Comparison of ENCODE assay signal across 1 cellular context in the genomic region with DNA sequence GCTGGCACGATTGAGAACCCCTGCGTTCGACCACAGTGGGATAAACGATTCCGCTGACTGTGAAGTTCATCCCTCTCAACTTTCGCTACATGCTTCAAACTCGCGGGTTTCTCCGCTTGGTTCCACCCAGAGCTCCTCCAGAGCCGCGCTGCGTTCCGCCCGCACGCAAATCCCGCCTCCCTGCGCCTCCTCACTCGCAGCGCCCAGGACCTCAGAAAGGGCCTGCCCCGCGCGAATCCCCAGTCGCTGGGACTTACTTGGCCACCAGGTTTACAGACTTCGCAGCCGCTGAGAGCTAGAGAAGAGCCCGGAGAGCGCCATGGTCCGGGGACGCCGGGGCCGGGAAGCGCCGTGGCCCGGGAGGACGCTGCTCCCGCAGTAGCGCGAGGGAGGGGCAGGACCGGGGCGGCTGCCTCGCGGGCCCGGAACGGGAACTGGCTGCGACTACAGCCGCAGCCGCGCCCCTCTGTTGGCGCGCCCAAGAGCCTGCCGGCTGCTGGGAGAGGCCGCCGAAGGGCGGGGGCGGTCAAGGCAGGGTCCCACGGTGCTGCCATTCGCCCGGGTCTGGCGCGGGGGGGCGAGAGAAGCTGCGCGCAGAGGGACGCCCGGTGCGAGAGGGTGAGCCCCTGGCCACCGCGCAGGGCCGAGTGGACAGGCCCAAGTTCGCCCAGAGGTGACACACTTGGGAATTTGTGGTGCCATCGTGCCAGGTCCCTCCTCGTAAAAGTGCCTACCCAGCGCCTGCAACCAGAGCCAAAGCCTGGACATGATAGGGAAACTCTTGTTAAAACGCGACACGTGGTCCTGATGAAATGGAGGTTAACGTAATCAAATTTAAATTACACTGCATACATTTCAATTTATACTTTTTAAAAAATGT.
TF ChIP-seq lines count a peak whose summit lies in the region.

A gene with protein sequence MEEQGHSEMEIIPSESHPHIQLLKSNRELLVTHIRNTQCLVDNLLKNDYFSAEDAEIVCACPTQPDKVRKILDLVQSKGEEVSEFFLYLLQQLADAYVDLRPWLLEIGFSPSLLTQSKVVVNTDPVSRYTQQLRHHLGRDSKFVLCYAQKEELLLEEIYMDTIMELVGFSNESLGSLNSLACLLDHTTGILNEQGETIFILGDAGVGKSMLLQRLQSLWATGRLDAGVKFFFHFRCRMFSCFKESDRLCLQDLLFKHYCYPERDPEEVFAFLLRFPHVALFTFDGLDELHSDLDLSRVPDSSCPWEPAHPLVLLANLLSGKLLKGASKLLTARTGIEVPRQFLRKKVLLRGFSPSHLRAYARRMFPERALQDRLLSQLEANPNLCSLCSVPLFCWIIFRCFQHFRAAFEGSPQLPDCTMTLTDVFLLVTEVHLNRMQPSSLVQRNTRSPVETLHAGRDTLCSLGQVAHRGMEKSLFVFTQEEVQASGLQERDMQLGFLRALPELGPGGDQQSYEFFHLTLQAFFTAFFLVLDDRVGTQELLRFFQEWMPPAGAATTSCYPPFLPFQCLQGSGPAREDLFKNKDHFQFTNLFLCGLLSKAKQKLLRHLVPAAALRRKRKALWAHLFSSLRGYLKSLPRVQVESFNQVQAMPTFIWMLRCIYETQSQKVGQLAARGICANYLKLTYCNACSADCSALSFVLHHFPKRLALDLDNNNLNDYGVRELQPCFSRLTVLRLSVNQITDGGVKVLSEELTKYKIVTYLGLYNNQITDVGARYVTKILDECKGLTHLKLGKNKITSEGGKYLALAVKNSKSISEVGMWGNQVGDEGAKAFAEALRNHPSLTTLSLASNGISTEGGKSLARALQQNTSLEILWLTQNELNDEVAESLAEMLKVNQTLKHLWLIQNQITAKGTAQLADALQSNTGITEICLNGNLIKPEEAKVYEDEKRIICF (minus strand): TSS at position 436 of the 880 bp plus-strand sequence. CDS start 21,863 bp downstream, outside the sequence.

TF ChIP-seq in HepG2, 621 proteins besides CTCF, POLR2A, EP300 and RAD21 (continued from another document and continues in another):
- TF ChIP-seq, protein P1, sequence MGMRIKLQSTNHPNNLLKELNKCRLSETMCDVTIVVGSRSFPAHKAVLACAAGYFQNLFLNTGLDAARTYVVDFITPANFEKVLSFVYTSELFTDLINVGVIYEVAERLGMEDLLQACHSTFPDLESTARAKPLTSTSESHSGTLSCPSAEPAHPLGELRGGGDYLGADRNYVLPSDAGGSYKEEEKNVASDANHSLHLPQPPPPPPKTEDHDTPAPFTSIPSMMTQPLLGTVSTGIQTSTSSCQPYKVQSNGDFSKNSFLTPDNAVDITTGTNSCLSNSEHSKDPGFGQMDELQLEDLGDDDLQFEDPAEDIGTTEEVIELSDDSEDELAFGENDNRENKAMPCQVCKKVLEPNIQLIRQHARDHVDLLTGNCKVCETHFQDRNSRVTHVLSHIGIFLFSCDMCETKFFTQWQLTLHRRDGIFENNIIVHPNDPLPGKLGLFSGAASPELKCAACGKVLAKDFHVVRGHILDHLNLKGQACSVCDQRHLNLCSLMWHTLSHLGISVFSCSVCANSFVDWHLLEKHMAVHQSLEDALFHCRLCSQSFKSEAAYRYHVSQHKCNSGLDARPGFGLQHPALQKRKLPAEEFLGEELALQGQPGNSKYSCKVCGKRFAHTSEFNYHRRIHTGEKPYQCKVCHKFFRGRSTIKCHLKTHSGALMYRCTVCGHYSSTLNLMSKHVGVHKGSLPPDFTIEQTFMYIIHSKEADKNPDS (CRISPR knock-in tag; IDR thresholded peaks at IDR 0.05): no peak
- TF ChIP-seq TBP (CRISPR knock-in tag; IDR thresholded peaks at IDR 0.05) (no peak), FOXM1 (CRISPR knock-in tag; IDR thresholded peaks at IDR 0.05) (no peak), SAP130 (CRISPR knock-in tag; IDR thresholded peaks at IDR 0.05; ENCODE audit: low read depth) (peak; percentile 68), ZNF891 (CRISPR knock-in tag; IDR thresholded peaks at IDR 0.05) (peak; percentile 51; the same call in 1 of the 2 replicates), CEBPG (CRISPR knock-in tag; IDR thresholded peaks at IDR 0.05) (no peak), MTF2 (CRISPR knock-in tag; IDR thresholded peaks at IDR 0.05; ENCODE audit: borderline replicate concordance) (no peak), PAWR (CRISPR knock-in tag; IDR thresholded peaks at IDR 0.05; ENCODE audit: borderline replicate concordance) (no peak), MATR3 (CRISPR knock-in tag; IDR thresholded peaks at IDR 0.05) (no peak), ZFP62 (CRISPR knock-in tag; IDR thresholded peaks at IDR 0.05) (no peak), CCDC6 (CRISPR knock-in tag; IDR thresholded peaks at IDR 0.05) (peak; percentile 23; the same call in 1 of the 2 replicates), RBM39 (IDR thresholded peaks at IDR 0.05; ENCODE audit: low read depth, low read length, poor library complexity, severe bottlenecking) (no peak), MED13 (CRISPR knock-in tag; IDR thresholded peaks at IDR 0.05) (no peak), KLF13 (CRISPR knock-in tag; IDR thresholded peaks at IDR 0.05) (no peak), ZNF430 (CRISPR knock-in tag; IDR thresholded peaks at IDR 0.05) (no peak), ZBTB7B (CRISPR knock-in tag; IDR thresholded peaks at IDR 0.05) (peak; percentile 78; the same call in 1 of the 2 replicates), GTF3A (CRISPR knock-in tag; conservative IDR thresholded peaks at IDR 0.05) (no peak), ESRRA (CRISPR knock-in tag; IDR thresholded peaks at IDR 0.05; ENCODE audit: low read depth) (0 out of 2 replicates have a peak, but pooled peaks have one; percentile 34), GATAD1 (CRISPR knock-in tag; IDR thresholded peaks at IDR 0.05) (peak; percentile 28; the same call in 1 of the 2 replicates), ZNF782 (CRISPR knock-in tag; IDR thresholded peaks at IDR 0.05; ENCODE audit: borderline replicate concordance) (peak; percentile 46; the same call in 1 of the 2 replicates), SP4 (CRISPR knock-in tag; IDR thresholded peaks at IDR 0.05) (0 out of 2 replicates have a peak, but pooled peaks have one; percentile 36), ZKSCAN5 (CRISPR knock-in tag; IDR thresholded peaks at IDR 0.05) (no peak), TOPORS (CRISPR knock-in tag; IDR thresholded peaks at IDR 0.05) (no peak), EED (CRISPR knock-in tag; IDR thresholded peaks at IDR 0.05) (no peak), MXD4 (CRISPR knock-in tag; IDR thresholded peaks at IDR 0.05) (no peak), ZNF773 (CRISPR knock-in tag; IDR thresholded peaks at IDR 0.05; ENCODE audit: borderline replicate concordance) (0 out of 2 replicates have a peak, but pooled peaks have one; percentile 56), ZNF772 (CRISPR knock-in tag; IDR thresholded peaks at IDR 0.05) (peak; percentile 60; the same call in 1 of the 2 replicates), ZNF761 (CRISPR knock-in tag; conservative IDR thresholded peaks at IDR 0.05) (0 out of 2 replicates have a peak, but pooled peaks have one; percentile 51), FOXA1 (IDR thresholded peaks at IDR 0.05) (no peak), FOXA1 (CRISPR knock-in tag; IDR thresholded peaks at IDR 0.05) (no peak; the same call in 1 of the 2 replicates), ZNF296 (CRISPR knock-in tag; conservative IDR thresholded peaks at IDR 0.05) (0 out of 2 replicates have a peak, but pooled peaks have one; percentile 56)
- TF ChIP-seq, protein P2, sequence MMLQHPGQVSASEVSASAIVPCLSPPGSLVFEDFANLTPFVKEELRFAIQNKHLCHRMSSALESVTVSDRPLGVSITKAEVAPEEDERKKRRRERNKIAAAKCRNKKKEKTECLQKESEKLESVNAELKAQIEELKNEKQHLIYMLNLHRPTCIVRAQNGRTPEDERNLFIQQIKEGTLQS (CRISPR knock-in tag; IDR thresholded peaks at IDR 0.05): peak; percentile 8; the same call in 1 of the 2 replicates
- TF ChIP-seq, protein P3, sequence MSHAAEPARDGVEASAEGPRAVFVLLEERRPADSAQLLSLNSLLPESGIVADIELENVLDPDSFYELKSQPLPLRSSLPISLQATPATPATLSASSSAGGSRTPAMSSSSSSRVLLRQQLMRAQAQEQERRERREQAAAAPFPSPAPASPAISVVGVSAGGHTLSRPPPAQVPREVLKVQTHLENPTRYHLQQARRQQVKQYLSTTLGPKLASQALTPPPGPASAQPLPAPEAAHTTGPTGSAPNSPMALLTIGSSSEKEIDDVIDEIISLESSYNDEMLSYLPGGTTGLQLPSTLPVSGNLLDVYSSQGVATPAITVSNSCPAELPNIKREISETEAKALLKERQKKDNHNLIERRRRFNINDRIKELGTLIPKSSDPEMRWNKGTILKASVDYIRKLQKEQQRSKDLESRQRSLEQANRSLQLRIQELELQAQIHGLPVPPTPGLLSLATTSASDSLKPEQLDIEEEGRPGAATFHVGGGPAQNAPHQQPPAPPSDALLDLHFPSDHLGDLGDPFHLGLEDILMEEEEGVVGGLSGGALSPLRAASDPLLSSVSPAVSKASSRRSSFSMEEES (CRISPR knock-in tag; IDR thresholded peaks at IDR 0.05): no peak
- TF ChIP-seq, protein P4, sequence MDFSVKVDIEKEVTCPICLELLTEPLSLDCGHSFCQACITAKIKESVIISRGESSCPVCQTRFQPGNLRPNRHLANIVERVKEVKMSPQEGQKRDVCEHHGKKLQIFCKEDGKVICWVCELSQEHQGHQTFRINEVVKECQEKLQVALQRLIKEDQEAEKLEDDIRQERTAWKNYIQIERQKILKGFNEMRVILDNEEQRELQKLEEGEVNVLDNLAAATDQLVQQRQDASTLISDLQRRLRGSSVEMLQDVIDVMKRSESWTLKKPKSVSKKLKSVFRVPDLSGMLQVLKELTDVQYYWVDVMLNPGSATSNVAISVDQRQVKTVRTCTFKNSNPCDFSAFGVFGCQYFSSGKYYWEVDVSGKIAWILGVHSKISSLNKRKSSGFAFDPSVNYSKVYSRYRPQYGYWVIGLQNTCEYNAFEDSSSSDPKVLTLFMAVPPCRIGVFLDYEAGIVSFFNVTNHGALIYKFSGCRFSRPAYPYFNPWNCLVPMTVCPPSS (IDR thresholded peaks at IDR 0.05): no peak
- TF ChIP-seq, protein P5, sequence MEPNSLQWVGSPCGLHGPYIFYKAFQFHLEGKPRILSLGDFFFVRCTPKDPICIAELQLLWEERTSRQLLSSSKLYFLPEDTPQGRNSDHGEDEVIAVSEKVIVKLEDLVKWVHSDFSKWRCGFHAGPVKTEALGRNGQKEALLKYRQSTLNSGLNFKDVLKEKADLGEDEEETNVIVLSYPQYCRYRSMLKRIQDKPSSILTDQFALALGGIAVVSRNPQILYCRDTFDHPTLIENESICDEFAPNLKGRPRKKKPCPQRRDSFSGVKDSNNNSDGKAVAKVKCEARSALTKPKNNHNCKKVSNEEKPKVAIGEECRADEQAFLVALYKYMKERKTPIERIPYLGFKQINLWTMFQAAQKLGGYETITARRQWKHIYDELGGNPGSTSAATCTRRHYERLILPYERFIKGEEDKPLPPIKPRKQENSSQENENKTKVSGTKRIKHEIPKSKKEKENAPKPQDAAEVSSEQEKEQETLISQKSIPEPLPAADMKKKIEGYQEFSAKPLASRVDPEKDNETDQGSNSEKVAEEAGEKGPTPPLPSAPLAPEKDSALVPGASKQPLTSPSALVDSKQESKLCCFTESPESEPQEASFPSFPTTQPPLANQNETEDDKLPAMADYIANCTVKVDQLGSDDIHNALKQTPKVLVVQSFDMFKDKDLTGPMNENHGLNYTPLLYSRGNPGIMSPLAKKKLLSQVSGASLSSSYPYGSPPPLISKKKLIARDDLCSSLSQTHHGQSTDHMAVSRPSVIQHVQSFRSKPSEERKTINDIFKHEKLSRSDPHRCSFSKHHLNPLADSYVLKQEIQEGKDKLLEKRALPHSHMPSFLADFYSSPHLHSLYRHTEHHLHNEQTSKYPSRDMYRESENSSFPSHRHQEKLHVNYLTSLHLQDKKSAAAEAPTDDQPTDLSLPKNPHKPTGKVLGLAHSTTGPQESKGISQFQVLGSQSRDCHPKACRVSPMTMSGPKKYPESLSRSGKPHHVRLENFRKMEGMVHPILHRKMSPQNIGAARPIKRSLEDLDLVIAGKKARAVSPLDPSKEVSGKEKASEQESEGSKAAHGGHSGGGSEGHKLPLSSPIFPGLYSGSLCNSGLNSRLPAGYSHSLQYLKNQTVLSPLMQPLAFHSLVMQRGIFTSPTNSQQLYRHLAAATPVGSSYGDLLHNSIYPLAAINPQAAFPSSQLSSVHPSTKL (CRISPR knock-in tag; IDR thresholded peaks at IDR 0.05): peak; percentile 32; the same call in 1 of the 2 replicates
- TF ChIP-seq, protein P6, sequence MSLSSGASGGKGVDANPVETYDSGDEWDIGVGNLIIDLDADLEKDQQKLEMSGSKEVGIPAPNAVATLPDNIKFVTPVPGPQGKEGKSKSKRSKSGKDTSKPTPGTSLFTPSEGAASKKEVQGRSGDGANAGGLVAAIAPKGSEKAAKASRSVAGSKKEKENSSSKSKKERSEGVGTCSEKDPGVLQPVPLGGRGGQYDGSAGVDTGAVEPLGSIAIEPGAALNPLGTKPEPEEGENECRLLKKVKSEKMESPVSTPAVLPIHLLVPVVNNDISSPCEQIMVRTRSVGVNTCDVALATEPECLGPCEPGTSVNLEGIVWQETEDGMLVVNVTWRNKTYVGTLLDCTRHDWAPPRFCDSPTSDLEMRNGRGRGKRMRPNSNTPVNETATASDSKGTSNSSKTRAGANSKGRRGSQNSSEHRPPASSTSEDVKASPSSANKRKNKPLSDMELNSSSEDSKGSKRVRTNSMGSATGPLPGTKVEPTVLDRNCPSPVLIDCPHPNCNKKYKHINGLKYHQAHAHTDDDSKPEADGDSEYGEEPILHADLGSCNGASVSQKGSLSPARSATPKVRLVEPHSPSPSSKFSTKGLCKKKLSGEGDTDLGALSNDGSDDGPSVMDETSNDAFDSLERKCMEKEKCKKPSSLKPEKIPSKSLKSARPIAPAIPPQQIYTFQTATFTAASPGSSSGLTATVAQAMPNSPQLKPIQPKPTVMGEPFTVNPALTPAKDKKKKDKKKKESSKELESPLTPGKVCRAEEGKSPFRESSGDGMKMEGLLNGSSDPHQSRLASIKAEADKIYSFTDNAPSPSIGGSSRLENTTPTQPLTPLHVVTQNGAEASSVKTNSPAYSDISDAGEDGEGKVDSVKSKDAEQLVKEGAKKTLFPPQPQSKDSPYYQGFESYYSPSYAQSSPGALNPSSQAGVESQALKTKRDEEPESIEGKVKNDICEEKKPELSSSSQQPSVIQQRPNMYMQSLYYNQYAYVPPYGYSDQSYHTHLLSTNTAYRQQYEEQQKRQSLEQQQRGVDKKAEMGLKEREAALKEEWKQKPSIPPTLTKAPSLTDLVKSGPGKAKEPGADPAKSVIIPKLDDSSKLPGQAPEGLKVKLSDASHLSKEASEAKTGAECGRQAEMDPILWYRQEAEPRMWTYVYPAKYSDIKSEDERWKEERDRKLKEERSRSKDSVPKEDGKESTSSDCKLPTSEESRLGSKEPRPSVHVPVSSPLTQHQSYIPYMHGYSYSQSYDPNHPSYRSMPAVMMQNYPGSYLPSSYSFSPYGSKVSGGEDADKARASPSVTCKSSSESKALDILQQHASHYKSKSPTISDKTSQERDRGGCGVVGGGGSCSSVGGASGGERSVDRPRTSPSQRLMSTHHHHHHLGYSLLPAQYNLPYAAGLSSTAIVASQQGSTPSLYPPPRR (CRISPR knock-in tag; IDR thresholded peaks at IDR 0.05; ENCODE audit: borderline replicate concordance): 0 out of 2 replicates have a peak, but pooled peaks have one; percentile 44
- TF ChIP-seq, protein P7, sequence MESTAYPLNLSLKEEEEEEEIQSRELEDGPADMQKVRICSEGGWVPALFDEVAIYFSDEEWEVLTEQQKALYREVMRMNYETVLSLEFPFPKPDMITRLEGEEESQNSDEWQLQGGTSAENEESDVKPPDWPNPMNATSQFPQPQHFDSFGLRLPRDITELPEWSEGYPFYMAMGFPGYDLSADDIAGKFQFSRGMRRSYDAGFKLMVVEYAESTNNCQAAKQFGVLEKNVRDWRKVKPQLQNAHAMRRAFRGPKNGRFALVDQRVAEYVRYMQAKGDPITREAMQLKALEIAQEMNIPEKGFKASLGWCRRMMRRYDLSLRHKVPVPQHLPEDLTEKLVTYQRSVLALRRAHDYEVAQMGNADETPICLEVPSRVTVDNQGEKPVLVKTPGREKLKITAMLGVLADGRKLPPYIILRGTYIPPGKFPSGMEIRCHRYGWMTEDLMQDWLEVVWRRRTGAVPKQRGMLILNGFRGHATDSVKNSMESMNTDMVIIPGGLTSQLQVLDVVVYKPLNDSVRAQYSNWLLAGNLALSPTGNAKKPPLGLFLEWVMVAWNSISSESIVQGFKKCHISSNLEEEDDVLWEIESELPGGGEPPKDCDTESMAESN (CRISPR knock-in tag; conservative IDR thresholded peaks at IDR 0.05): no peak
